Comparison of ENCODE assay signal across 8 cellular contexts in genomic region chr13:50916701-50917184, GRCh38. TPM values are rescaled to one million over a fixed set of nuclear protein-coding genes. Genes with fewer than 3 reads are reported as not detected.
A peak's percentile ranks its signal among the peaks of the same experiment; 100 is the strongest.
DNase-seq lines count a peak whose midpoint lies in the region; ATAC-seq and TF ChIP-seq lines count a peak whose summit lies in the region.

No MANE protein-coding gene starts in this region.

- no peaks in the 10 kb centered on the region for H3K27me3 Mint-ChIP-seq in activated CD8-positive, alpha-beta T cell treated with anti-CD3 and anti-CD28 coated beads for 36 hours

- H3K27ac Mint-ChIP-seq in activated CD8-positive, alpha-beta T cell treated with anti-CD3 and anti-CD28 coated beads for 36 hours, result peak overlapping the region; percentile 89

- peaks cover 3% of the 10 kb centered on the region for H3K9me3 Mint-ChIP-seq in activated CD8-positive, alpha-beta T cell treated with anti-CD3 and anti-CD28 coated beads for 36 hours

- peak overlapping the region; percentile 21 for H3K27ac ChIP-seq in muscle layer of duodenum (ENCODE audit: low read length)

- POLR2A ChIA-PET in activated CD8-positive, alpha-beta T cell treated with anti-CD3 and anti-CD28 coated beads for 36 hours (lab: Charles Lee), result no interaction called here

- intact Hi-C loops in activated CD8-positive, alpha-beta T cell treated with anti-CD3 and anti-CD28 coated beads for 36 hours (cut with micrococcal nuclease), result loop anchor here (10.0 kb wide), 1 partner anchor 382 kb away; no protein-coding TSS in a partner anchor

- H3K36me3 Mint-ChIP-seq in activated CD8-positive, alpha-beta T cell treated with anti-CD3 and anti-CD28 coated beads for 36 hours (ENCODE audit: low read depth), result peaks cover 18% of the 10 kb centered on the region

- no peak overlapping the region for H3K4me3 ChIP-seq in GM06990 (replicated peaks; ENCODE audit: low read depth, low read length)
- no peak overlapping the region for H3K4me3 ChIP-seq in muscle layer of duodenum (ENCODE audit: low read depth in 1 of 2, low read length in 2 of 2)

- no peak for TF ChIP-seq CTCF in GM06990 (IDR thresholded peaks at IDR 0.05; ENCODE audit: insufficient read depth, low read length, poor library complexity, severe bottlenecking)
- TF ChIP-seq CTCF in activated CD8-positive, alpha-beta T cell treated with anti-CD3 and anti-CD28 coated beads for 36 hours (IDR thresholded peaks at IDR 0.05), result no peak

- H3K36me3 ChIP-seq in GM06990 (ENCODE audit: control insufficient read depth, insufficient read depth, low read length), result no peaks in the 10 kb centered on the region
- no peaks in the 10 kb centered on the region for H3K36me3 ChIP-seq in muscle layer of duodenum (ENCODE audit: control insufficient read depth in 1 of 2, insufficient read depth in 2 of 2, low read length in 2 of 2)

- peaks cover 71% of the 10 kb centered on the region for H3K4me1 Mint-ChIP-seq in activated CD8-positive, alpha-beta T cell treated with anti-CD3 and anti-CD28 coated beads for 36 hours (ENCODE audit: low read depth)

- CTCF ChIA-PET in activated CD8-positive, alpha-beta T cell treated with anti-CD3 and anti-CD28 coated beads for 36 hours (lab: Charles Lee), result interaction anchor here (1.0 to 1.4 kb wide), 2 partner anchors 116 to 919 kb away, joined by 3 to 6 read pairs; no protein-coding TSS in a partner anchor

- peaks cover 45 to 56% of the 10 kb centered on the region in 2 donors for H3K4me1 ChIP-seq in muscle layer of duodenum (ENCODE audit: control insufficient read depth in 1 of 2, insufficient read depth in 2 of 2, low read length in 2 of 2)

- DNase-seq in GM06990 (ENCODE audit: extremely low read depth, insufficient read length) (peak; percentile 33), NCI-H2227 treated with DMSO at 0.1 percent for 48 hours (lab: John Stamatoyannopoulos, UW) (no peak), epidermal melanocyte (ENCODE audit: insufficient read length, low spot score) (no peak), HuH-7.5 (ENCODE audit: low spot score) (no peak), NCI-H446 treated with DMSO at 0.1 percent for 48 hours (lab: John Stamatoyannopoulos, UW) (no peak)
- no peak for DNase-seq in activated CD8-positive, alpha-beta T cell treated with anti-CD3 and anti-CD28 coated beads for 36 hours

- H3K9me3 ChIP-seq in muscle layer of duodenum (ENCODE audit: control insufficient read depth in 1 of 2, low read length in 2 of 2), result no peaks in the 10 kb centered on the region

- H3K27me3 ChIP-seq in GM06990 (replicated peaks; ENCODE audit: control insufficient read depth, insufficient read depth, low read length) (no peaks in the 10 kb centered on the region), muscle layer of duodenum (ENCODE audit: low read depth, low read length) (no peaks in the 10 kb centered on the region)

- peak; percentile 31 for ATAC-seq in HG02870 (IDR thresholded peaks at IDR 0.05; ENCODE audit: unreplicated experiment)
- no peak for ATAC-seq in activated CD8-positive, alpha-beta T cell treated with anti-CD3 and anti-CD28 coated beads for 36 hours

- peak overlapping the region; percentile 50 for H3K4me3 Mint-ChIP-seq in activated CD8-positive, alpha-beta T cell treated with anti-CD3 and anti-CD28 coated beads for 36 hours

RNA-seq across cellular contexts. Expression of gene RNASEH2B, which starts 7.2 kb away (rescaled TPM):
- 10 to 100 TPM; 63.5 to 69.4 TPM for total RNA-seq in activated CD8-positive, alpha-beta T cell treated with anti-CD3 and anti-CD28 coated beads for 36 hours
